ENCODE assay signal across 7 cellular contexts in genomic region chr19:2602391-2603181, GRCh38.
DNase-seq lines count a peak whose midpoint lies in the region; ATAC-seq and TF ChIP-seq lines count a peak whose summit lies in the region.

No MANE protein-coding gene starts in this region.

- H3K27me3 ChIP-seq in PC-3 (ENCODE audit: low read length): no peaks in the 10 kb centered on the region
- no peaks in the 10 kb centered on the region for H3K27me3 ChIP-seq in endodermal cell (ENCODE audit: control insufficient read depth, insufficient read depth, low read length, poor library complexity, severe bottlenecking)
- H3K27me3 ChIP-seq in tibial nerve: no peaks in the 10 kb centered on the region

- H3K4me2 ChIP-seq in PC-3 (ENCODE audit: low read length): peak overlapping the region; percentile 73

- peak overlapping the region; percentile 69 for H2AFZ ChIP-seq in PC-3 (ENCODE audit: low read length)

- TF ChIP-seq EP300 in tibial nerve (IDR thresholded peaks at IDR 0.05): peak; percentile 86 to 92

- H3K9me3 ChIP-seq in PC-3 (ENCODE audit: low read length): no peaks in the 10 kb centered on the region
- no peaks in the 10 kb centered on the region for H3K9me3 ChIP-seq in endodermal cell (ENCODE audit: control insufficient read depth, low read length)
- H3K9me3 ChIP-seq in tibial nerve: no peaks in the 10 kb centered on the region

- POLR2A ChIA-PET in PC-3 (lab: Charles Lee; ENCODE audit: unreplicated experiment): no interaction called here

- H3K27ac Mint-ChIP-seq in endodermal cell: peak overlapping the region; percentile 41

- in situ Hi-C loops in ACHN (cut with HindIII; ENCODE audit: low pct_ligation_motif_present, low pct_unique_long_range_greater_than_20kb, low sequenced_read_pairs): no loop called here

- no peak for TF ChIP-seq POLR2A in tibial nerve (IDR thresholded peaks at IDR 0.05)

- peaks cover 5% of the 10 kb centered on the region for H3K36me3 Mint-ChIP-seq in endodermal cell (ENCODE audit: low read depth)
- H3K36me3 Mint-ChIP-seq in activated T-cell treated with anti-CD3 and anti-CD28 coated beads, Interleukin-2, amount 50 U/mL, for 4 hours (ENCODE audit: insufficient read depth): no peaks in the 10 kb centered on the region

- peak overlapping the region; percentile 44; the same call in 1 of the 2 replicates for H3K4me3 ChIP-seq in PC-3 (ENCODE audit: low read length)
- no peak overlapping the region for H3K4me3 ChIP-seq in endodermal cell (ENCODE audit: low read length)
- H3K4me3 ChIP-seq in tibial nerve: peak overlapping the region in 2 of 4 donors; percentile 28 to 30

- H3K4me3 Mint-ChIP-seq in endodermal cell: peak overlapping the region; percentile 46
- H3K4me3 Mint-ChIP-seq in activated T-cell treated with anti-CD3 and anti-CD28 coated beads, Interleukin-2, amount 50 U/mL, for 4 hours: no peak overlapping the region

- CTCF ChIA-PET in PC-3 (lab: Charles Lee): interaction anchor here (0.8 kb wide), 1 partner anchor 9 kb away, joined by 4 read pairs; no protein-coding TSS in a partner anchor

- no peaks in the 10 kb centered on the region for H3F3A ChIP-seq in PC-3 (ENCODE audit: low read length, unreplicated experiment)

- no peaks in the 10 kb centered on the region for H4K20me1 ChIP-seq in PC-3 (ENCODE audit: low read length)

- 32 to 49% methylated on average over 7 to 23 of the region's 23 CpGs for WGBS in endodermal cell (ENCODE audit: insufficient coverage in 1 of 2, insufficient read length in 1 of 2), 2 experiments
- 34 to 35% methylated on average over 22 to 23 of the region's 23 CpGs for WGBS in tibial nerve, 2 donors

- peaks cover 10% of the 10 kb centered on the region for H3K4me1 Mint-ChIP-seq in endodermal cell
- peaks cover 12% of the 10 kb centered on the region for H3K4me1 Mint-ChIP-seq in activated T-cell treated with anti-CD3 and anti-CD28 coated beads, Interleukin-2, amount 50 U/mL, for 4 hours (ENCODE audit: low read depth)

- peaks cover 11% of the 10 kb centered on the region; the same call in 1 of the 2 replicates for H3K4me1 ChIP-seq in PC-3 (ENCODE audit: insufficient read depth, low read length)
- no peaks in the 10 kb centered on the region for H3K4me1 ChIP-seq in endodermal cell (ENCODE audit: control insufficient read depth, insufficient read depth, low read length)
- peaks cover 0 to 37% (median 7%) of the 10 kb centered on the region in 4 donors for H3K4me1 ChIP-seq in tibial nerve

- H3K27ac ChIP-seq in PC-3 (ENCODE audit: low read length) (no peak overlapping the region), endodermal cell (ENCODE audit: low read depth, low read length) (no peak overlapping the region), tibial nerve (peak overlapping the region; percentile 51 to 85 (median 66))

- H3K79me2 ChIP-seq in PC-3 (ENCODE audit: low read length): no peaks in the 10 kb centered on the region

- H3K9me2 ChIP-seq in PC-3 (replicated peaks; ENCODE audit: low read length): no peaks in the 10 kb centered on the region

- peaks cover 6% of the 10 kb centered on the region for H3K9me3 Mint-ChIP-seq in endodermal cell
- H3K9me3 Mint-ChIP-seq in activated T-cell treated with anti-CD3 and anti-CD28 coated beads, Interleukin-2, amount 50 U/mL, for 4 hours: no peaks in the 10 kb centered on the region

- no peak for TF ChIP-seq CTCF in PC-3 (conservative IDR thresholded peaks at IDR 0.05; ENCODE audit: low read depth, low read length)
- no peak for TF ChIP-seq CTCF in endodermal cell (conservative IDR thresholded peaks at IDR 0.05)
- TF ChIP-seq CTCF in tibial nerve (IDR thresholded peaks at IDR 0.05): no peak

- intact Hi-C loops in PC-3 (cut with micrococcal nuclease): no loop called here

- peak; percentile 57 for ATAC-seq in PC-3
- no peak for ATAC-seq in HG03442 (IDR thresholded peaks at IDR 0.05; ENCODE audit: unreplicated experiment)
- ATAC-seq in activated T-cell treated with anti-CD3 and anti-CD28 coated beads, Interleukin-2, amount 50 U/mL, for 4 hours: no peak

- H3K36me3 ChIP-seq in PC-3 (ENCODE audit: low read depth, low read length): no peaks in the 10 kb centered on the region
- H3K36me3 ChIP-seq in endodermal cell (ENCODE audit: control insufficient read depth, insufficient read depth, low read length): no peaks in the 10 kb centered on the region
- H3K36me3 ChIP-seq in tibial nerve: no peaks in the 10 kb centered on the region

- H3K9ac ChIP-seq in PC-3 (ENCODE audit: low read length) (no peak overlapping the region), endodermal cell (ENCODE audit: extremely low read depth, low read length, poor library complexity, severe bottlenecking) (no peak overlapping the region)

- no TSS peak for BruUV-seq in PC-3 (replicated peaks; lab: Mats Ljungman, UMichigan)

- peak; percentile 48 for DNase-seq in PC-3
- peak; percentile 92 for DNase-seq in endodermal cell
- DNase-seq in medulla oblongata (ENCODE audit: extremely low spot score): peak; percentile 56
- peak; percentile 61 to 76 for DNase-seq in tibial nerve (ENCODE audit: low spot score in 2 of 2)
- DNase-seq in ACHN: no peak
- DNase-seq in activated T-cell treated with anti-CD3 and anti-CD28 coated beads, Interleukin-2, amount 50 U/mL, for 4 hours: no peak

- peaks cover 11% of the 10 kb centered on the region for H3K27me3 Mint-ChIP-seq in endodermal cell (ENCODE audit: insufficient read depth)
- no peaks in the 10 kb centered on the region for H3K27me3 Mint-ChIP-seq in activated T-cell treated with anti-CD3 and anti-CD28 coated beads, Interleukin-2, amount 50 U/mL, for 4 hours (ENCODE audit: low read depth)

Comparison
In these comparisons a context has a peak if more than half of its experiments do, and no peak if none do; other contexts are left out.
1. DNase-seq: peak in PC-3 (single experiment), endodermal cell (single experiment), medulla oblongata (single experiment) and tibial nerve (2 of 2); none in ACHN (single experiment) and activated T-cell treated with anti-CD3 and anti-CD28 coated beads, Interleukin-2, amount 50 U/mL, for 4 hours (single experiment).
2. H3K27ac ChIP-seq: peak in tibial nerve (4 of 4); none in PC-3 (single experiment) and endodermal cell (single experiment).